ENCODE assay signal across 18 cellular contexts in genomic region chr5:56297851-56298250, GRCh38.
"Had no signal": no experiment of that assay in that cellular context is flagged by ENCODE, and none has a peak within 500 bp of the region (broad histone marks: within the 10 kb centered on the region; RNA-seq: fewer than 3 reads in every experiment).

No MANE protein-coding gene starts in this region.

- H3K4me3 ChIP-seq: coronary artery, dorsolateral prefrontal cortex, esophagus muscularis mucosa, gastrocnemius medialis, heart right ventricle, left lung, lower lobe of right lung, mucosa of descending colon had no signal

- H3K9me3 ChIP-seq: esophagus muscularis mucosa, gastrocnemius medialis, heart right ventricle, left lung, lower lobe of right lung, mucosa of descending colon had no signal

- H3K4me1 ChIP-seq: gastrocnemius medialis, left lung, lower lobe of right lung had no signal

- H3K36me3 ChIP-seq: esophagus muscularis mucosa, gastrocnemius medialis, heart right ventricle, left lung, lower lobe of right lung had no signal

- H3K27ac ChIP-seq: dorsolateral prefrontal cortex, esophagus muscularis mucosa, gastrocnemius medialis, left lung, lower lobe of right lung had no signal

- DNase-seq: dermis blood vessel endothelial cell; dorsolateral prefrontal cortex; effector CD4-positive, alpha-beta T cell; effector memory CD4-positive, alpha-beta T cell; foreskin fibroblast; foreskin melanocyte; gastrocnemius medialis; glutamatergic neuron; head of caudate nucleus; hippocampal formation; left lung; lower lobe of right lung; mesenchymal stem cell; mucosa of descending colon; naive B cell had no signal

- H3K27me3 ChIP-seq: dorsolateral prefrontal cortex, esophagus muscularis mucosa, gastrocnemius medialis, heart right ventricle, left lung had no signal

- ATAC-seq: gastrocnemius medialis, left lung, mucosa of descending colon had no signal
